Comparison of ENCODE assay signal across 23 cellular contexts in the genomic region with DNA sequence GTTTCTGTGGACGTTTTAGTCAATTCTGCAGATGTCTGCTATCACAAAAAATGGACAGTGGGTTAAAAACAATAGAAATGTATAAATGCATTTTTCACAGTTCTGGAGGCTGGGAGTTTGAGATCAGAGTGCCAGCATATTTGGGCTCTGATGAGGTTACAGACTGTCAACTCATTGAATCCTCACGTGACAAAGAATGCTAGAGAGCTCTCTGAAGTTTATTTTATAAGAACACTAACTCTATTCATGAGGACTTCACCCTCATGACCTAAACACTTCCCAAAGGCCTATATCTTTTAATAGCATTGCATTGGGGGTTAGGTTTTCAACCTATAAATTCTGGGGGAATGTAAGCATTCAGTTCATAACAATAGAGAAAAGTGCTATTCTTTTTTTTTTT.
"Had no signal": no experiment of that assay in that cellular context is flagged by ENCODE, and none has a peak within 500 bp of the region (broad histone marks: within the 10 kb centered on the region; RNA-seq: fewer than 3 reads in every experiment).

No MANE protein-coding gene starts in this region.

- DNase-seq: colonic mucosa; cortex of kidney; effector CD8-positive, alpha-beta T cell; effector memory CD8-positive, alpha-beta T cell; endodermal cell; erythroblast; esophagus squamous epithelium; foreskin fibroblast; heart left ventricle; hypothalamus; immature natural killer cell; islet precursor cell; kidney; kidney glomerular epithelial cell; left lung; left ventricle myocardium superior; lower lobe of right lung; mesenchymal stem cell; mucosa of descending colon; naive B cell; naive thymus-derived CD8-positive, alpha-beta T cell had no signal

- ATAC-seq: effector memory CD8-positive, alpha-beta T cell; esophagus mucosa; gastroesophageal sphincter; heart left ventricle; left lung; left ventricle myocardium superior; lower lobe of right lung; mucosa of descending colon; naive thymus-derived CD8-positive, alpha-beta T cell had no signal
